27 cellular contexts compared by ENCODE assay signal in the genomic region with DNA sequence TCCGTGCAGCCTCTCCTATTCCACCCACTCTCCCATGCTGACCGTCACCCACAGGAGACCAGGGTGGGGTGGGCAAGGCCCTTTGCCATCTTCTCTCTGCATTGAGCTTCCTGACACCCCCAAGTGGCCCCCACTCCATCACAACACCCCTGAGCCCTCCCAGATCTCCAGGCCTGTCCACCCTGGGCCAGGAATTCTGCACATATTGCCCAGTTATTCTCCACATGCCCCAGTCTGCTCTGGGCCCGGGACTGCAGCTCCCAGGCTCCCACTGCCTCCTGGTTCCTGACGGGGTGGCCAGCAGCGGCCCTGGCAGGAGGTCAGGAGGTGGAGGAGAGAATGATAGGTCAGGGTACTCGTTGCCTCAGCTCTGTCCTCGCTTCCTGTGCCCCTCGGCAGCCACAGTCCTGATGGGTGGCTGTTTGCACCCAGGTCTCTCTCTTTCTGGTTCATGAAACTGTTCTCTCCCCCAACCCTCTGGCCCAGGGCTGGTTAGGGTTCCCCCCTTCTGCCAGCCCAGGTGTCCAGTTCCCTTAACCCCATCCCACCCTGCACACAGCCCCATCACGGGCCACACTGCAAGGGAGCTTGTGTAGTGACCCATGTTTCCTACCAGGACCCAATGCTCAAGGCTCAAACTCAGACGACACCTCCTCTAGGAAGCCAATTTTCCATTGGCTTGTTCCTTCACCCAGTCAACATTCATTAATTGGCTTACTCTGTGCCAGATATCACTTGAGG. TPM values are rescaled to one million over a fixed set of nuclear protein-coding genes. Genes with fewer than 3 reads are reported as not detected.
DNase-seq lines count a peak whose midpoint lies in the region; ATAC-seq, FAIRE-seq and TF ChIP-seq lines count a peak whose summit lies in the region.
"Had no signal": no experiment of that assay in that cellular context is flagged by ENCODE, and none has a peak within 500 bp of the region (broad histone marks: within the 10 kb centered on the region; RNA-seq: fewer than 3 reads in every experiment).

No MANE protein-coding gene starts in this region.

- TF ChIP-seq CTCF in astrocyte (IDR thresholded peaks at IDR 0.05; ENCODE audit: insufficient read depth, low read depth, low read length) = no peak

- H3K4me1 Mint-ChIP-seq in activated naive CD4-positive, alpha-beta T cell treated with anti-CD3 and anti-CD28 coated beads, Interleukin-2, amount 50 U/mL, for 24 hours = no peaks in the 10 kb centered on the region
- H3K4me1 Mint-ChIP-seq in astrocyte (ENCODE audit: low read depth, unreplicated experiment) = peaks cover 30% of the 10 kb centered on the region
- H3K4me1 Mint-ChIP-seq in stimulated activated naive B cell treated with anti-CD40 and anti-IgM and Interleukin-4, amounts not matched to agents 10 μg/mL and 1 μg/mL and 100 μg/mL, for 72 hours = peaks cover 53 to 76% of the 10 kb centered on the region in 2 donors
- H3K4me1 Mint-ChIP-seq: activated naive CD8-positive, alpha-beta T cell treated with anti-CD3 and anti-CD28 coated beads for 36 hours had no signal

- H2BK15ac ChIP-seq in mesenchymal stem cell (ENCODE audit: low read depth, poor library complexity, severe bottlenecking) = no peak overlapping the region

- H3K4me3 ChIP-seq in astrocyte (ENCODE audit: insufficient read depth, low read depth, low read length) = no peak overlapping the region
- H3K4me3 ChIP-seq in mesenchymal stem cell (ENCODE audit: insufficient read depth in 1 of 2, low read depth in 1 of 2, low read length in 2 of 2) = no peak overlapping the region
- H3K4me3 ChIP-seq: GM23338, SK-N-MC, skin epidermis, testis, vagina had no signal

- no peak for ATAC-seq in activated naive CD4-positive, alpha-beta T cell treated with anti-CD3 and anti-CD28 coated beads, Interleukin-2, amount 50 U/mL, for 72 hours
- no peak for ATAC-seq in stimulated activated naive B cell treated with anti-CD40 and anti-IgM and Interleukin-4, amounts not matched to agents 10 μg/mL and 1 μg/mL and 100 μg/mL, for 72 hours (replicated peaks)
- ATAC-seq in HG03432 (IDR thresholded peaks at IDR 0.05; ENCODE audit: unreplicated experiment) (no peak), GM21360 (IDR thresholded peaks at IDR 0.05; ENCODE audit: unreplicated experiment) (no peak)
- ATAC-seq: GM23338 had no signal

- H3K27me3 Mint-ChIP-seq in activated naive CD4-positive, alpha-beta T cell treated with anti-CD3 and anti-CD28 coated beads, Interleukin-2, amount 50 U/mL, for 24 hours = no peaks in the 10 kb centered on the region
- H3K27me3 Mint-ChIP-seq in astrocyte (ENCODE audit: low read depth, unreplicated experiment) = peaks cover 26% of the 10 kb centered on the region
- H3K27me3 Mint-ChIP-seq in stimulated activated naive B cell treated with anti-CD40 and anti-IgM and Interleukin-4, amounts not matched to agents 10 μg/mL and 1 μg/mL and 100 μg/mL, for 72 hours = no peaks in the 10 kb centered on the region
- H3K27me3 Mint-ChIP-seq: activated CD8-positive, alpha-beta T cell treated with anti-CD3 and anti-CD28 coated beads for 36 hours; activated naive CD8-positive, alpha-beta T cell treated with anti-CD3 and anti-CD28 coated beads for 36 hours; CD4-positive, alpha-beta memory T cell had no signal

- H3K36me3 ChIP-seq in astrocyte (ENCODE audit: insufficient read depth, low read length) (no peaks in the 10 kb centered on the region), mesenchymal stem cell (ENCODE audit: control insufficient read depth in 1 of 2, insufficient read depth in 2 of 2, low read depth in 1 of 2, low read length in 2 of 2) (no peaks in the 10 kb centered on the region)
- H3K36me3 ChIP-seq: vagina had no signal

- H3K36me3 Mint-ChIP-seq in activated naive CD4-positive, alpha-beta T cell treated with anti-CD3 and anti-CD28 coated beads, Interleukin-2, amount 50 U/mL, for 24 hours = no peaks in the 10 kb centered on the region
- H3K36me3 Mint-ChIP-seq in activated naive CD4-positive, alpha-beta T cell treated with anti-CD3 and anti-CD28 coated beads, Interleukin-2, amount 50 U/mL, for 72 hours = no peaks in the 10 kb centered on the region
- H3K36me3 Mint-ChIP-seq in astrocyte (ENCODE audit: low read depth, unreplicated experiment) = no peaks in the 10 kb centered on the region
- peaks cover 4 to 13% of the 10 kb centered on the region in 2 donors for H3K36me3 Mint-ChIP-seq in stimulated activated naive B cell treated with anti-CD40 and anti-IgM and Interleukin-4, amounts not matched to agents 10 μg/mL and 1 μg/mL and 100 μg/mL, for 72 hours
- H3K36me3 Mint-ChIP-seq: activated naive CD8-positive, alpha-beta T cell treated with anti-CD3 and anti-CD28 coated beads for 36 hours; CD4-positive, alpha-beta memory T cell had no signal

- DNase-seq in activated naive CD4-positive, alpha-beta T cell treated with anti-CD3 and anti-CD28 coated beads, Interleukin-2, amount 50 U/mL, for 72 hours (ENCODE audit: low spot score in 2 of 2) = no peak
- no peak for DNase-seq in astrocyte (ENCODE audit: low read depth)
- no peak for DNase-seq in mesenchymal stem cell
- no peak for DNase-seq in stimulated activated naive B cell treated with anti-CD40 and anti-IgM and Interleukin-4, amounts not matched to agents 10 μg/mL and 1 μg/mL and 100 μg/mL, for 72 hours
- no peak for DNase-seq in activated CD4-positive, alpha-beta T cell treated with anti-CD3 and anti-CD28 coated beads for 48 hours
- DNase-seq: activated CD4-positive, CD25-positive, alpha-beta regulatory T cell treated with anti-CD3 and anti-CD28 coated beads, Interleukin-2, amount 50 U/mL, for 72 hours; activated CD8-positive, alpha-beta T cell treated with anti-CD3 and anti-CD28 coated beads for 36 hours; activated naive CD8-positive, alpha-beta T cell treated with anti-CD3 and anti-CD28 coated beads for 36 hours; CD4-positive, alpha-beta memory T cell; cerebellar nuclear complex; KG1; NCI-H1436 treated with DMSO at 0.1 percent for 48 hours; NCI-H446; stimulated activated CD4-positive, alpha-beta T cell treated with anti-CD3 and anti-CD28 coated beads, Interleukin-2, amount 100 ng/mL, for 24 hours; testis had no signal

- peak overlapping the region; percentile 62 for H2AK5ac ChIP-seq in mesenchymal stem cell (ENCODE audit: low read length, severe bottlenecking)

- H3K4me3 Mint-ChIP-seq in activated naive CD4-positive, alpha-beta T cell treated with anti-CD3 and anti-CD28 coated beads, Interleukin-2, amount 50 U/mL, for 24 hours = no peak overlapping the region
- H3K4me3 Mint-ChIP-seq in astrocyte (ENCODE audit: unreplicated experiment) = no peak overlapping the region
- no peak overlapping the region for H3K4me3 Mint-ChIP-seq in stimulated activated naive B cell treated with anti-CD40 and anti-IgM and Interleukin-4, amounts not matched to agents 10 μg/mL and 1 μg/mL and 100 μg/mL, for 72 hours
- H3K4me3 Mint-ChIP-seq: activated CD8-positive, alpha-beta T cell treated with anti-CD3 and anti-CD28 coated beads for 36 hours; activated naive CD8-positive, alpha-beta T cell treated with anti-CD3 and anti-CD28 coated beads for 36 hours; CD4-positive, alpha-beta memory T cell; GM23338; T-helper 1 cell treated with Interleukin-12 subunit alpha and Interleukin-12 subunit beta and Interleukin-4 antibody, amounts not matched to agents 30 μg/mL and 1 μg/mL, for 36 hours had no signal

- H2AFZ ChIP-seq in astrocyte (ENCODE audit: low read depth, low read length) = no peak overlapping the region
- no peak overlapping the region for H2AFZ ChIP-seq in mesenchymal stem cell (ENCODE audit: low read depth, low read length)
- H2AFZ ChIP-seq: GM23338 had no signal

- H2BK5ac ChIP-seq in mesenchymal stem cell (ENCODE audit: low read depth, low read length, poor library complexity, severe bottlenecking) = no peak overlapping the region

- H3K23ac ChIP-seq in mesenchymal stem cell (ENCODE audit: low read length in 2 of 2) = no peak overlapping the region

- no peak overlapping the region for H3K14ac ChIP-seq in mesenchymal stem cell (ENCODE audit: low read length in 2 of 2)

- H3K79me2 ChIP-seq in astrocyte (ENCODE audit: insufficient read depth, low read length) = no peaks in the 10 kb centered on the region

- H3K27ac ChIP-seq in astrocyte (ENCODE audit: low read depth, low read length) (no peak overlapping the region), mesenchymal stem cell (ENCODE audit: low read length, poor library complexity, severe bottlenecking) (no peak overlapping the region)
- H3K27ac ChIP-seq: 22Rv1, RWPE1, SK-N-MC, testis, vagina had no signal

- peaks cover 44% of the 10 kb centered on the region for H3K4me1 ChIP-seq in astrocyte (ENCODE audit: insufficient read depth, low read length)
- peaks cover 41% of the 10 kb centered on the region for H3K4me1 ChIP-seq in mesenchymal stem cell (ENCODE audit: control insufficient read depth, insufficient read depth, low read depth, low read length)

- H3K79me1 ChIP-seq in mesenchymal stem cell (replicated peaks; ENCODE audit: low read length, poor library complexity, severe bottlenecking) = peaks cover 2% of the 10 kb centered on the region

- H3K4me2 ChIP-seq in astrocyte (ENCODE audit: low read length) (no peak overlapping the region), mesenchymal stem cell (ENCODE audit: low read length, poor library complexity, severe bottlenecking) (no peak overlapping the region)
- H3K4me2 ChIP-seq: GM23338 had no signal

- no peaks in the 10 kb centered on the region for H3K9me3 Mint-ChIP-seq in activated naive CD4-positive, alpha-beta T cell treated with anti-CD3 and anti-CD28 coated beads, Interleukin-2, amount 50 U/mL, for 24 hours
- no peaks in the 10 kb centered on the region for H3K9me3 Mint-ChIP-seq in activated naive CD4-positive, alpha-beta T cell treated with anti-CD3 and anti-CD28 coated beads, Interleukin-2, amount 50 U/mL, for 72 hours
- peaks cover 2% of the 10 kb centered on the region for H3K9me3 Mint-ChIP-seq in astrocyte (ENCODE audit: unreplicated experiment)
- H3K9me3 Mint-ChIP-seq in stimulated activated naive B cell treated with anti-CD40 and anti-IgM and Interleukin-4, amounts not matched to agents 10 μg/mL and 1 μg/mL and 100 μg/mL, for 72 hours = peaks cover 4 to 9% of the 10 kb centered on the region in 2 donors
- H3K9me3 Mint-ChIP-seq: activated CD8-positive, alpha-beta T cell treated with anti-CD3 and anti-CD28 coated beads for 36 hours; activated naive CD8-positive, alpha-beta T cell treated with anti-CD3 and anti-CD28 coated beads for 36 hours; CD4-positive, alpha-beta memory T cell; GM23338; T-helper 1 cell treated with Interleukin-12 subunit alpha and Interleukin-12 subunit beta and Interleukin-4 antibody, amounts not matched to agents 30 μg/mL and 1 μg/mL, for 36 hours had no signal

- 89% methylated on average over 9 of the region's 10 CpGs for WGBS in mesenchymal stem cell

- H2BK12ac ChIP-seq in mesenchymal stem cell (ENCODE audit: low read length in 2 of 2) = peak overlapping the region in 1 of 2 experiments; percentile 29

- H2BK120ac ChIP-seq in mesenchymal stem cell (ENCODE audit: low read depth, low read length) = no peak overlapping the region

- H3K27me3 ChIP-seq in astrocyte (ENCODE audit: insufficient read depth, low read length) (peaks cover 3% of the 10 kb centered on the region), mesenchymal stem cell (ENCODE audit: control insufficient read depth in 1 of 2, insufficient read depth in 1 of 2, low read length in 2 of 2) (peaks cover 0 to 17% of the 10 kb centered on the region in 2 experiments)
- H3K27me3 ChIP-seq: testis, vagina had no signal

- H3K9me3 ChIP-seq in astrocyte (ENCODE audit: insufficient read depth, low read depth, low read length) (no peaks in the 10 kb centered on the region), mesenchymal stem cell (ENCODE audit: control insufficient read depth, low read length) (no peaks in the 10 kb centered on the region)
- H3K9me3 ChIP-seq: testis, vagina had no signal

- peak overlapping the region; percentile 46 for H3K27ac Mint-ChIP-seq in activated naive CD4-positive, alpha-beta T cell treated with anti-CD3 and anti-CD28 coated beads, Interleukin-2, amount 50 U/mL, for 24 hours
- peak overlapping the region in 1 of 2 donors; percentile 9 for H3K27ac Mint-ChIP-seq in activated naive CD4-positive, alpha-beta T cell treated with anti-CD3 and anti-CD28 coated beads, Interleukin-2, amount 50 U/mL, for 72 hours
- peak overlapping the region; percentile 69 for H3K27ac Mint-ChIP-seq in astrocyte (ENCODE audit: unreplicated experiment)
- H3K27ac Mint-ChIP-seq in stimulated activated naive B cell treated with anti-CD40 and anti-IgM and Interleukin-4, amounts not matched to agents 10 μg/mL and 1 μg/mL and 100 μg/mL, for 72 hours = peak overlapping the region; percentile 20
- H3K27ac Mint-ChIP-seq: activated CD8-positive, alpha-beta T cell treated with anti-CD3 and anti-CD28 coated beads for 36 hours; activated naive CD8-positive, alpha-beta T cell treated with anti-CD3 and anti-CD28 coated beads for 36 hours; GM23338; T-helper 1 cell treated with Interleukin-12 subunit alpha and Interleukin-12 subunit beta and Interleukin-4 antibody, amounts not matched to agents 30 μg/mL and 1 μg/mL, for 36 hours had no signal

- no peaks in the 10 kb centered on the region for H4K20me1 ChIP-seq in astrocyte (ENCODE audit: insufficient read depth, low read length)

- no peak for FAIRE-seq in astrocyte (lab: Jason Lieb, UNC)
- FAIRE-seq: GM12891, TTC549 had no signal

- H3K9ac ChIP-seq in astrocyte (ENCODE audit: low read length) (no peak overlapping the region), mesenchymal stem cell (ENCODE audit: low read length) (no peak overlapping the region)

- peak overlapping the region; percentile 35 for H4K91ac ChIP-seq in mesenchymal stem cell (ENCODE audit: low read length)

- no peak overlapping the region for H3K18ac ChIP-seq in mesenchymal stem cell (ENCODE audit: low read depth in 1 of 2, low read length in 2 of 2)

- H4K8ac ChIP-seq in mesenchymal stem cell (ENCODE audit: low read length) = no peak overlapping the region

- no peak overlapping the region for H3K4ac ChIP-seq in mesenchymal stem cell (ENCODE audit: low read depth in 1 of 2, low read length in 2 of 2)

RNA-seq across cellular contexts. Expression of a gene that starts 47.3 kb away (rescaled TPM):
- 10 to 100 TPM; 25.0 to 37.1 TPM for total RNA-seq in activated naive CD4-positive, alpha-beta T cell treated with anti-CD3 and anti-CD28 coated beads, Interleukin-2, amount 50 U/mL, for 72 hours
- 29.5 and 31.0 TPM in 2 replicates for total RNA-seq in astrocyte
- polyA plus RNA-seq in mesenchymal stem cell (2013, experiment 1 of 2) = 17.8 TPM
- polyA plus RNA-seq in mesenchymal stem cell (2013, experiment 2 of 2) = 17.1 TPM
